2 cellular contexts compared by ENCODE assay signal in genomic region chr5:75720882-75721281, GRCh38.
TF ChIP-seq lines count a peak whose summit lies in the region.

No MANE protein-coding gene starts in this region.

TF ChIP-seq in WTC11, 78 proteins besides CTCF, POLR2A, EP300 and RAD21 (continued from another document):
- TF ChIP-seq AFF4 (CRISPR knock-in tag; IDR thresholded peaks at IDR 0.05; ENCODE audit: borderline replicate concordance): no peak

TF ChIP-seq in HepG2, 621 proteins besides CTCF, POLR2A, EP300 and RAD21 (continued from another document and continues in another):
- TF ChIP-seq NCOA5 (CRISPR knock-in tag; IDR thresholded peaks at IDR 0.05): no peak
- peak; percentile 90 for TF ChIP-seq MIXL1 (CRISPR knock-in tag; IDR thresholded peaks at IDR 0.05)
- peak; percentile 81 for TF ChIP-seq GABPB1 (CRISPR knock-in tag; IDR thresholded peaks at IDR 0.05)
- no peak for TF ChIP-seq MAX (IDR thresholded peaks at IDR 0.05)
- TF ChIP-seq ZBTB42 (CRISPR knock-in tag; IDR thresholded peaks at IDR 0.05): no peak
- no peak for TF ChIP-seq ZNF484 (CRISPR knock-in tag; IDR thresholded peaks at IDR 0.05; ENCODE audit: borderline replicate concordance, low read depth)
- no peak for TF ChIP-seq POLR2AphosphoS5 (IDR thresholded peaks at IDR 0.05; ENCODE audit: low read depth, low read length)
- TF ChIP-seq ZFY (CRISPR knock-in tag; IDR thresholded peaks at IDR 0.05): no peak
- TF ChIP-seq ZNF761 (CRISPR knock-in tag; conservative IDR thresholded peaks at IDR 0.05): no peak
- TF ChIP-seq FOXP4 (CRISPR knock-in tag; IDR thresholded peaks at IDR 0.05): no peak
- no peak for TF ChIP-seq PRDM15 (CRISPR knock-in tag; IDR thresholded peaks at IDR 0.05)
- TF ChIP-seq ETV5 (CRISPR knock-in tag; IDR thresholded peaks at IDR 0.05; ENCODE audit: borderline replicate concordance): peak; percentile 92
- TF ChIP-seq SAP130 (CRISPR knock-in tag; IDR thresholded peaks at IDR 0.05; ENCODE audit: low read depth): peak; percentile 80
- TF ChIP-seq ZSCAN25 (CRISPR knock-in tag; IDR thresholded peaks at IDR 0.05): no peak
- TF ChIP-seq SMAD1 (CRISPR knock-in tag; IDR thresholded peaks at IDR 0.05; ENCODE audit: borderline replicate concordance, low read depth): no peak
- TF ChIP-seq ADNP (CRISPR knock-in tag; IDR thresholded peaks at IDR 0.05): no peak
- no peak for TF ChIP-seq TCF12 (IDR thresholded peaks at IDR 0.05)
- TF ChIP-seq TCF12 (CRISPR knock-in tag; IDR thresholded peaks at IDR 0.05): no peak
- TF ChIP-seq ZNF605 (CRISPR knock-in tag; IDR thresholded peaks at IDR 0.05): peak; percentile 41; the same call in 1 of the 2 replicates
- TF ChIP-seq ZNF703 (CRISPR knock-in tag; IDR thresholded peaks at IDR 0.05; ENCODE audit: borderline replicate concordance): no peak
- TF ChIP-seq ZNF136 (CRISPR knock-in tag; IDR thresholded peaks at IDR 0.05; ENCODE audit: low read depth): no peak
- TF ChIP-seq ZNF235 (CRISPR knock-in tag; IDR thresholded peaks at IDR 0.05; ENCODE audit: borderline replicate concordance): no peak
- TF ChIP-seq MTA3 (CRISPR knock-in tag; IDR thresholded peaks at IDR 0.05): no peak
- TF ChIP-seq ATF4 (CRISPR knock-in tag; IDR thresholded peaks at IDR 0.05): peak in 1 of 2 experiments; percentile 98; a peak in 2 of 4 replicates
- no peak for TF ChIP-seq ZNF7 (CRISPR knock-in tag; IDR thresholded peaks at IDR 0.05)
- TF ChIP-seq NKX3-1 (CRISPR knock-in tag; IDR thresholded peaks at IDR 0.05): 0 out of 2 replicates have a peak, but pooled peaks have one; percentile 30
- TF ChIP-seq KLF9 (CRISPR knock-in tag; IDR thresholded peaks at IDR 0.05; ENCODE audit: low read depth): no peak
- TF ChIP-seq DDIT3 (CRISPR knock-in tag; IDR thresholded peaks at IDR 0.05): no peak
- TF ChIP-seq PRPF4 (IDR thresholded peaks at IDR 0.05; ENCODE audit: low read depth, low read length, poor library complexity, severe bottlenecking): no peak
- no peak for TF ChIP-seq ZKSCAN1 (IDR thresholded peaks at IDR 0.05; ENCODE audit: low read length)
- TF ChIP-seq NFIC (IDR thresholded peaks at IDR 0.05; ENCODE audit: low read length): no peak
- TF ChIP-seq JUNB (CRISPR knock-in tag; IDR thresholded peaks at IDR 0.05; ENCODE audit: borderline replicate concordance): no peak
- TF ChIP-seq NFATC3 (CRISPR knock-in tag; IDR thresholded peaks at IDR 0.05): no peak
- TF ChIP-seq SATB2 (CRISPR knock-in tag; IDR thresholded peaks at IDR 0.05): no peak
- TF ChIP-seq ZNF746 (CRISPR knock-in tag; IDR thresholded peaks at IDR 0.05): no peak
- no peak for TF ChIP-seq ZNF580 (CRISPR knock-in tag; IDR thresholded peaks at IDR 0.05; ENCODE audit: borderline replicate concordance, low read depth)
- no peak for TF ChIP-seq ZNF556 (CRISPR knock-in tag; IDR thresholded peaks at IDR 0.05; ENCODE audit: borderline replicate concordance)
- TF ChIP-seq NCOA1 (CRISPR knock-in tag; IDR thresholded peaks at IDR 0.05): no peak
- TF ChIP-seq ZNF570 (CRISPR knock-in tag; IDR thresholded peaks at IDR 0.05; ENCODE audit: borderline replicate concordance): no peak
- peak; percentile 47; the same call in 1 of the 2 replicates for TF ChIP-seq ATF2 (CRISPR knock-in tag; IDR thresholded peaks at IDR 0.05)
- no peak for TF ChIP-seq ZNF260 (CRISPR knock-in tag; IDR thresholded peaks at IDR 0.05; ENCODE audit: borderline replicate concordance, low read depth)
- TF ChIP-seq ZNF280D (CRISPR knock-in tag; IDR thresholded peaks at IDR 0.05): 0 out of 2 replicates have a peak, but pooled peaks have one; percentile 46
- no peak for TF ChIP-seq SP5 (CRISPR knock-in tag; IDR thresholded peaks at IDR 0.05; ENCODE audit: borderline replicate concordance, low read depth)
- TF ChIP-seq PAWR (CRISPR knock-in tag; IDR thresholded peaks at IDR 0.05; ENCODE audit: borderline replicate concordance): no peak
- TF ChIP-seq ZNF552 (CRISPR knock-in tag; IDR thresholded peaks at IDR 0.05; ENCODE audit: borderline replicate concordance): no peak
- TF ChIP-seq ZNF660 (CRISPR knock-in tag; IDR thresholded peaks at IDR 0.05; ENCODE audit: borderline replicate concordance, low read depth): no peak
- no peak for TF ChIP-seq NFE2L1 (CRISPR knock-in tag; IDR thresholded peaks at IDR 0.05; ENCODE audit: borderline replicate concordance)
- no peak for TF ChIP-seq CCDC6 (CRISPR knock-in tag; IDR thresholded peaks at IDR 0.05)
- no peak for TF ChIP-seq ZNF691 (CRISPR knock-in tag; IDR thresholded peaks at IDR 0.05; ENCODE audit: borderline replicate concordance, low read depth)
- TF ChIP-seq EED (CRISPR knock-in tag; IDR thresholded peaks at IDR 0.05): no peak
- no peak for TF ChIP-seq MIER2 (CRISPR knock-in tag; IDR thresholded peaks at IDR 0.05)
- no peak for TF ChIP-seq THAP7 (CRISPR knock-in tag; IDR thresholded peaks at IDR 0.05)
- TF ChIP-seq PHF8 (CRISPR knock-in tag; IDR thresholded peaks at IDR 0.05): no peak
- 0 out of 2 replicates have a peak, but pooled peaks have one; percentile 59 for TF ChIP-seq SMAD3 (CRISPR knock-in tag; IDR thresholded peaks at IDR 0.05)
- no peak for TF ChIP-seq ZNF607 (CRISPR knock-in tag; IDR thresholded peaks at IDR 0.05; ENCODE audit: borderline replicate concordance)
- TF ChIP-seq ZNF501 (CRISPR knock-in tag; IDR thresholded peaks at IDR 0.05): no peak
- no peak for TF ChIP-seq ZNF337 (CRISPR knock-in tag; IDR thresholded peaks at IDR 0.05; ENCODE audit: borderline replicate concordance, low read depth)
- no peak for TF ChIP-seq RFX5 (IDR thresholded peaks at IDR 0.05; ENCODE audit: low read depth, low read length)
- no peak for TF ChIP-seq KLF11 (CRISPR knock-in tag; IDR thresholded peaks at IDR 0.05)
- TF ChIP-seq BCL6 (CRISPR knock-in tag; IDR thresholded peaks at IDR 0.05): 0 out of 2 replicates have a peak, but pooled peaks have one; percentile 40
- TF ChIP-seq TP53 (CRISPR knock-in tag; conservative IDR thresholded peaks at IDR 0.05): no peak
- TF ChIP-seq DRAP1 (CRISPR knock-in tag; IDR thresholded peaks at IDR 0.05): no peak
- TF ChIP-seq HNF4G (IDR thresholded peaks at IDR 0.05; ENCODE audit: borderline replicate concordance, low read depth, low read length): no peak
- TF ChIP-seq HNF4G (CRISPR knock-in tag; IDR thresholded peaks at IDR 0.05; ENCODE audit: borderline replicate concordance, low read depth): no peak
- TF ChIP-seq ZNF232 (CRISPR knock-in tag; IDR thresholded peaks at IDR 0.05; ENCODE audit: borderline replicate concordance): no peak
- TF ChIP-seq TGIF2 (CRISPR knock-in tag; IDR thresholded peaks at IDR 0.05): no peak; the same call in 1 of the 2 replicates
